24 cellular contexts compared by ENCODE assay signal in the genomic region with DNA sequence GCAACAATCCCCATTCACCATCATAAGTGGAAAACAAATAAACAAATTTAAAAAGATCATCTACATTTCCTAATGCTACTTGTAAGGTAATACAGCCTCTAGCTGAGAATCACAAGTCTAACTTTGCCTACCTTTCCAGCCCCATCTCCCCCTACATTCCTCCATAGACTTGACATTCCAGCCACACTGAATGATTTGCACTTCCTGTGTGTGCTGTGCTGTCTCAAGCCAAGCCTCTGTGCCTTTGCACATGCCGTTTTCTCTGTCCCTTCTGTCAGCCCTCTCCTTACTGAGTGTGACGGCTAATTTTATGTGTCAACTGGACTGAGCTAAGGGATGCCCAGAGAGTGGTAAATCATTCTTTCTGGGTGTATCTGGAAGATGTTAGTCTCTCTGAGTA.
"Had no signal": no experiment of that assay in that cellular context is flagged by ENCODE, and none has a peak within 500 bp of the region (broad histone marks: within the 10 kb centered on the region; RNA-seq: fewer than 3 reads in every experiment).

No MANE protein-coding gene starts in this region.

- H2AFZ ChIP-seq: hepatocyte had no signal

- H3K9me3 ChIP-seq: left lung, lower lobe of right lung, ovary, right atrium auricular region, stomach, testis, thyroid gland, transverse colon, upper lobe of left lung had no signal

- H3K4me1 ChIP-seq: left lung, lower lobe of right lung, right atrium auricular region, stomach, testis, thyroid gland, transverse colon had no signal

- H3K4me2 ChIP-seq: hepatocyte had no signal

- H3K4me3 ChIP-seq: hepatocyte, left lung, lower lobe of right lung, ovary, right atrium auricular region, skin epidermis, stomach, testis, thyroid gland, transverse colon, upper lobe of left lung had no signal

- H3K36me3 Mint-ChIP-seq: mesothelial cell of epicardium; natural killer cell; stimulated activated naive B cell treated with anti-CD40 and anti-IgM and Interleukin-4, amounts not matched to agents 10 μg/mL and 1 μg/mL and 100 μg/mL, for 72 hours had no signal

- DNase-seq: left colon; left lung; lower lobe of right lung; mammary epithelial cell; mesenchymal stem cell; naive B cell; natural killer cell; ovary; stimulated activated CD4-positive, alpha-beta T cell treated with anti-CD3 and anti-CD28 coated beads, Interleukin-12 subunit alpha, Interleukin-12 subunit beta, amount 100 ng/mL, for 4 hours; stimulated activated CD4-positive, alpha-beta T cell treated with anti-CD3 and anti-CD28 coated beads, Interleukin-15, amount 100 ng/mL, for 24 hours; stimulated activated CD4-positive, alpha-beta T cell treated with anti-CD3 and anti-CD28 coated beads, Interleukin-2, amount 100 ng/mL, for 24 hours; stimulated activated CD4-positive, alpha-beta T cell treated with anti-CD3 and anti-CD28 coated beads, Interleukin-4, amount 100 ng/mL, for 1 hour; stimulated activated naive B cell treated with anti-CD40 and anti-IgM and Interleukin-4, amounts not matched to agents 10 μg/mL and 1 μg/mL and 100 μg/mL, for 72 hours; stimulated activated naive CD8-positive, alpha-beta T cell treated with anti-CD3 and anti-CD28 coated beads, Interleukin-15, Interleukin-2, amounts not matched to agents 100 U/mL and 50 U/mL, for 24 hours; stomach; testis; thyroid gland; transverse colon; upper lobe of left lung had no signal

- H3K9me3 Mint-ChIP-seq: mesothelial cell of epicardium; stimulated activated naive B cell treated with anti-CD40 and anti-IgM and Interleukin-4, amounts not matched to agents 10 μg/mL and 1 μg/mL and 100 μg/mL, for 72 hours had no signal

- H3K79me2 ChIP-seq: hepatocyte had no signal

- H3K27ac Mint-ChIP-seq: mesothelial cell of epicardium; naive B cell; natural killer cell; progenitor cell of endocrine pancreas; stimulated activated naive B cell treated with anti-CD40 and anti-IgM and Interleukin-4, amounts not matched to agents 10 μg/mL and 1 μg/mL and 100 μg/mL, for 72 hours had no signal

- H3K27ac ChIP-seq: hepatocyte, left lung, lower lobe of right lung, ovary, right atrium auricular region, skin epidermis, stomach, testis, thyroid gland, transverse colon, upper lobe of left lung had no signal

- H3K4me1 Mint-ChIP-seq: naive B cell; natural killer cell; stimulated activated naive B cell treated with anti-CD40 and anti-IgM and Interleukin-4, amounts not matched to agents 10 μg/mL and 1 μg/mL and 100 μg/mL, for 72 hours had no signal

- H3K27me3 ChIP-seq: hepatocyte, left lung, ovary, right atrium auricular region, stomach, testis, thyroid gland, transverse colon, upper lobe of left lung had no signal

- H3K4me3 Mint-ChIP-seq: mesothelial cell of epicardium; naive B cell; natural killer cell; stimulated activated naive B cell treated with anti-CD40 and anti-IgM and Interleukin-4, amounts not matched to agents 10 μg/mL and 1 μg/mL and 100 μg/mL, for 72 hours had no signal

- H3K36me3 ChIP-seq: left lung, lower lobe of right lung, ovary, right atrium auricular region, stomach, thyroid gland, transverse colon, upper lobe of left lung had no signal
